In genomic region chr6:168054663-168055560, GRCh38 we compare ENCODE assay signal across 23 cellular contexts. TPM values are rescaled to one million over a fixed set of nuclear protein-coding genes. Genes with fewer than 3 reads are reported as not detected.
"Had no signal": no experiment of that assay in that cellular context is flagged by ENCODE, and none has a peak within 500 bp of the region (broad histone marks: within the 10 kb centered on the region; RNA-seq: fewer than 3 reads in every experiment).

No MANE protein-coding gene starts in this region.

- H3K4me3 Mint-ChIP-seq: activated CD8-positive, alpha-beta T cell treated with anti-CD3 and anti-CD28 coated beads for 36 hours; activated naive CD8-positive, alpha-beta T cell treated with anti-CD3 and anti-CD28 coated beads, Interleukin-2, amount 10 ng/mL, durations not matched to agents 7 days and 5 days; immature natural killer cell; stimulated activated naive CD8-positive, alpha-beta T cell treated with anti-CD3 and anti-CD28 coated beads, Interleukin-15, Interleukin-2, amounts not matched to agents 100 ng/mL and 50 ng/mL, for 24 hours; T-helper 17 cell; type B pancreatic cell; WTC11 had no signal

- H3K4me3 ChIP-seq: ascending aorta, esophagus muscularis mucosa, suprapubic skin had no signal

- H3K79me2 ChIP-seq: parathyroid adenoma had no signal

- H3K9me3 ChIP-seq: ascending aorta, esophagus muscularis mucosa, neutrophil, suprapubic skin had no signal

- H2AFZ ChIP-seq: parathyroid adenoma had no signal

- DNase-seq: activated CD4-positive, alpha-beta T cell treated with anti-CD3 and anti-CD28 coated beads for 4 hours; activated CD8-positive, alpha-beta T cell treated with anti-CD3 and anti-CD28 coated beads for 36 hours; activated effector memory CD4-positive, alpha-beta T cell treated with anti-CD3 and anti-CD28 coated beads, Interleukin-2, amount 50 U/mL, for 16 hours; activated naive CD8-positive, alpha-beta T cell treated with anti-CD3 and anti-CD28 coated beads, Interleukin-2, amount 10 ng/mL, durations not matched to agents 7 days and 5 days; activated T-cell treated with anti-CD3 and anti-CD28 coated beads, Interleukin-2, amount 50 U/mL, for 48 hours; immature natural killer cell; midbrain; retina; small intestine; T-helper 17 cell had no signal

- H3K27me3 Mint-ChIP-seq: activated CD8-positive, alpha-beta T cell treated with anti-CD3 and anti-CD28 coated beads for 36 hours; activated naive CD8-positive, alpha-beta T cell treated with anti-CD3 and anti-CD28 coated beads, Interleukin-2, amount 10 ng/mL, durations not matched to agents 7 days and 5 days; stimulated activated naive CD8-positive, alpha-beta T cell treated with anti-CD3 and anti-CD28 coated beads, Interleukin-15, Interleukin-2, amounts not matched to agents 100 ng/mL and 50 ng/mL, for 24 hours; T-helper 17 cell; type B pancreatic cell had no signal

- H3K27ac Mint-ChIP-seq: activated CD8-positive, alpha-beta T cell treated with anti-CD3 and anti-CD28 coated beads for 36 hours; activated naive CD8-positive, alpha-beta T cell treated with anti-CD3 and anti-CD28 coated beads, Interleukin-2, amount 10 ng/mL, durations not matched to agents 7 days and 5 days; immature natural killer cell; stimulated activated naive CD8-positive, alpha-beta T cell treated with anti-CD3 and anti-CD28 coated beads, Interleukin-15, Interleukin-2, amounts not matched to agents 100 ng/mL and 50 ng/mL, for 24 hours; T-helper 17 cell; type B pancreatic cell; WTC11 had no signal

- H3K4me1 Mint-ChIP-seq: activated naive CD8-positive, alpha-beta T cell treated with anti-CD3 and anti-CD28 coated beads, Interleukin-2, amount 10 ng/mL, durations not matched to agents 7 days and 5 days; immature natural killer cell; T-helper 17 cell; WTC11 had no signal

- H3K36me3 ChIP-seq: ascending aorta, esophagus muscularis mucosa, neutrophil, suprapubic skin had no signal

- H3K36me3 Mint-ChIP-seq: activated naive CD8-positive, alpha-beta T cell treated with anti-CD3 and anti-CD28 coated beads, Interleukin-2, amount 10 ng/mL, durations not matched to agents 7 days and 5 days; immature natural killer cell; type B pancreatic cell; WTC11 had no signal

- H3K9ac ChIP-seq: parathyroid adenoma had no signal

- FAIRE-seq: colon, small intestine, TTC549 had no signal

- H3K4me1 ChIP-seq: parathyroid adenoma, suprapubic skin had no signal

- H3K27me3 ChIP-seq: ascending aorta, esophagus muscularis mucosa, neutrophil, suprapubic skin had no signal

- ATAC-seq: activated CD8-positive, alpha-beta T cell treated with anti-CD3 and anti-CD28 coated beads for 36 hours; T-helper 17 cell; WTC11 had no signal

- H3K9me3 Mint-ChIP-seq: activated CD8-positive, alpha-beta T cell treated with anti-CD3 and anti-CD28 coated beads for 36 hours; activated naive CD8-positive, alpha-beta T cell treated with anti-CD3 and anti-CD28 coated beads, Interleukin-2, amount 10 ng/mL, durations not matched to agents 7 days and 5 days; stimulated activated naive CD8-positive, alpha-beta T cell treated with anti-CD3 and anti-CD28 coated beads, Interleukin-15, Interleukin-2, amounts not matched to agents 100 ng/mL and 50 ng/mL, for 24 hours; type B pancreatic cell; WTC11 had no signal

- H3K27ac ChIP-seq: ascending aorta, esophagus muscularis mucosa, neutrophil, parathyroid adenoma, suprapubic skin had no signal

RNA-seq across cellular contexts. Expression of gene FRMD1, which starts 24.1 kb away (rescaled TPM):
- total RNA-seq: activated CD8-positive, alpha-beta T cell treated with anti-CD3 and anti-CD28 coated beads for 36 hours; activated naive CD8-positive, alpha-beta T cell treated with anti-CD3 and anti-CD28 coated beads, Interleukin-2, amount 10 ng/mL, durations not matched to agents 7 days and 5 days; ascending aorta; fibroblast of villous mesenchyme; lung microvascular endothelial cell; myocyte; T-helper 17 cell had no signal
- polyA plus RNA-seq: immature natural killer cell had no signal

RNA-seq across cellular contexts. Expression of gene KIF25, which starts 57.4 kb away (rescaled TPM):
- total RNA-seq: activated CD8-positive, alpha-beta T cell treated with anti-CD3 and anti-CD28 coated beads for 36 hours; activated naive CD8-positive, alpha-beta T cell treated with anti-CD3 and anti-CD28 coated beads, Interleukin-2, amount 10 ng/mL, durations not matched to agents 7 days and 5 days; ascending aorta; fibroblast of villous mesenchyme; lung microvascular endothelial cell; myocyte; T-helper 17 cell had no signal
- polyA plus RNA-seq: immature natural killer cell had no signal
